Comparison of ENCODE assay signal across 20 cellular contexts in genomic region chr5:113201715-113202114, GRCh38.
A peak's percentile ranks its signal among the peaks of the same experiment; 100 is the strongest.
DNase-seq lines count a peak whose midpoint lies in the region; ATAC-seq, FAIRE-seq and TF ChIP-seq lines count a peak whose summit lies in the region.
"Had no signal": no experiment of that assay in that cellular context is flagged by ENCODE, and none has a peak within 500 bp of the region (broad histone marks: within the 10 kb centered on the region; RNA-seq: fewer than 3 reads in every experiment).

No MANE protein-coding gene starts in this region.

- CTCF ChIA-PET in endothelial cell of umbilical vein (lab: Charles Lee), result interaction anchor here (0.7 to 1.8 kb wide), 7 partner anchors 12 to 206 kb away, joined by 3 to 6 read pairs (median 3); no protein-coding TSS in a partner anchor

- peak overlapping the region; percentile 73 for H3K27ac Mint-ChIP-seq in nephron progenitor cell
- no peak overlapping the region for H3K27ac Mint-ChIP-seq in naive thymus-derived CD8-positive, alpha-beta T cell
- H3K27ac Mint-ChIP-seq: activated CD4-positive, alpha-beta T cell treated with anti-CD3 and anti-CD28 coated beads, Interleukin-2, amount 10 ng/mL, durations not matched to agents 24 days and 14 days; CD4-positive, alpha-beta memory T cell; stimulated activated naive CD8-positive, alpha-beta T cell treated with anti-CD3 and anti-CD28 coated beads, Interleukin-15, Interleukin-2, amounts not matched to agents 100 ng/mL and 50 ng/mL, for 24 hours had no signal

- no peak for TF ChIP-seq CTCF in endothelial cell of umbilical vein (IDR thresholded peaks at IDR 0.05; ENCODE audit: extremely low read depth in 1 of 2, insufficient read depth in 1 of 2, low read depth in 1 of 2, low read length in 2 of 2)
- TF ChIP-seq CTCF in nephron progenitor cell (IDR thresholded peaks at IDR 0.05), result no peak

- no peak for FAIRE-seq in endothelial cell of umbilical vein (lab: Jason Lieb, UNC)
- FAIRE-seq: RCC 7860 had no signal

- H3K4me1 ChIP-seq in HUES6 (ENCODE audit: control insufficient read depth, insufficient read depth, low read length) (peaks cover 63% of the 10 kb centered on the region), endothelial cell of umbilical vein (ENCODE audit: control insufficient read depth, extremely low read depth, insufficient read depth, low read length) (peaks cover 9% of the 10 kb centered on the region)

- no peak overlapping the region for H3K4me2 ChIP-seq in endothelial cell of umbilical vein (ENCODE audit: insufficient read depth, low read length)

- dilution Hi-C loops in endothelial cell of umbilical vein (cut with MboI; ENCODE audit: extremely low pct_ligation_motif_present, low sequenced_read_pairs), result no loop called here

- DNase-seq in GM03348 (ENCODE audit: low spot score) (peak; percentile 24), endothelial cell of umbilical vein (ENCODE audit: low read depth, low spot score) (peak; percentile 33), nephron progenitor cell (no peak), NCI-H226 (no peak)
- DNase-seq in naive thymus-derived CD8-positive, alpha-beta T cell, result no peak
- DNase-seq: activated CD4-positive, alpha-beta T cell treated with anti-CD3 and anti-CD28 coated beads, Interleukin-2, amount 10 ng/mL, durations not matched to agents 24 days and 14 days; activated naive CD4-positive, alpha-beta T cell treated with anti-CD3 and anti-CD28 coated beads, Interleukin-2, amount 50 U/mL, for 16 hours; amygdala; CD4-positive, alpha-beta memory T cell; central memory CD4-positive, alpha-beta T cell; head of caudate nucleus; Karpas-422; MV-4-11; NCI-H2171; NCI-H526; posterior cingulate gyrus had no signal

- H3K27me3 Mint-ChIP-seq in nephron progenitor cell (ENCODE audit: low read depth, poor library complexity), result no peaks in the 10 kb centered on the region
- H3K27me3 Mint-ChIP-seq in naive thymus-derived CD8-positive, alpha-beta T cell, result no peaks in the 10 kb centered on the region
- H3K27me3 Mint-ChIP-seq: CD4-positive, alpha-beta memory T cell; stimulated activated naive CD8-positive, alpha-beta T cell treated with anti-CD3 and anti-CD28 coated beads, Interleukin-15, Interleukin-2, amounts not matched to agents 100 ng/mL and 50 ng/mL, for 24 hours had no signal

- no peak for TF ChIP-seq POLR2A in endothelial cell of umbilical vein (IDR thresholded peaks at IDR 0.05; ENCODE audit: low read depth, low read length)

- no peaks in the 10 kb centered on the region for H3K9me3 Mint-ChIP-seq in nephron progenitor cell
- H3K9me3 Mint-ChIP-seq in naive thymus-derived CD8-positive, alpha-beta T cell, result no peaks in the 10 kb centered on the region
- H3K9me3 Mint-ChIP-seq: activated CD4-positive, alpha-beta T cell treated with anti-CD3 and anti-CD28 coated beads, Interleukin-2, amount 10 ng/mL, durations not matched to agents 24 days and 14 days; CD4-positive, alpha-beta memory T cell; stimulated activated naive CD8-positive, alpha-beta T cell treated with anti-CD3 and anti-CD28 coated beads, Interleukin-15, Interleukin-2, amounts not matched to agents 100 ng/mL and 50 ng/mL, for 24 hours had no signal

- H3K79me2 ChIP-seq in endothelial cell of umbilical vein (ENCODE audit: control insufficient read depth, insufficient read depth, low read length), result no peaks in the 10 kb centered on the region

- H4K20me1 ChIP-seq in endothelial cell of umbilical vein (replicated peaks; ENCODE audit: control insufficient read depth, extremely low read depth, insufficient read depth, low read length), result no peaks in the 10 kb centered on the region

- H3K4me3 ChIP-seq in HUES6 (ENCODE audit: low read depth, low read length) (peak overlapping the region; percentile 1; the same call in 1 of the 2 replicates), endothelial cell of umbilical vein (replicated peaks in 1 of 3; ENCODE audit: insufficient read depth in 1 of 3, low read depth in 1 of 3, low read length in 3 of 3) (no peak overlapping the region)

- intact Hi-C loops in endothelial cell of umbilical vein (cut with micrococcal nuclease), result no loop called here

- no peaks in the 10 kb centered on the region for H3K36me3 Mint-ChIP-seq in nephron progenitor cell (ENCODE audit: low read depth)
- H3K36me3 Mint-ChIP-seq in naive thymus-derived CD8-positive, alpha-beta T cell, result no peaks in the 10 kb centered on the region

- no peaks in the 10 kb centered on the region for H3K9me3 ChIP-seq in HUES6 (ENCODE audit: control insufficient read depth, insufficient read depth, low read depth, low read length)
- H3K9me3 ChIP-seq in endothelial cell of umbilical vein (replicated peaks; ENCODE audit: control insufficient read depth, insufficient read depth, low read length), result no peaks in the 10 kb centered on the region

- H3K27ac ChIP-seq in HUES6 (ENCODE audit: low read depth, low read length) (no peak overlapping the region), endothelial cell of umbilical vein (ENCODE audit: insufficient read depth, low read depth, low read length) (no peak overlapping the region)

- no peak for ATAC-seq in GM21360 (IDR thresholded peaks at IDR 0.05; ENCODE audit: unreplicated experiment)
- no peak for ATAC-seq in naive thymus-derived CD8-positive, alpha-beta T cell

- H3K27me3 ChIP-seq in HUES6 (ENCODE audit: control insufficient read depth, insufficient read depth, low read length), result no peaks in the 10 kb centered on the region
- no peaks in the 10 kb centered on the region for H3K27me3 ChIP-seq in endothelial cell of umbilical vein (ENCODE audit: control insufficient read depth in 2 of 2, insufficient read depth in 2 of 2, low read length in 2 of 2)

- POLR2A ChIA-PET in endothelial cell of umbilical vein (lab: Charles Lee), result no interaction called here
- POLR2A ChIA-PET in naive thymus-derived CD8-positive, alpha-beta T cell (lab: Charles Lee), result interaction anchor here (0.6 to 0.7 kb wide), 2 partner anchors 18 to 91 kb away, joined by 3 to 4 read pairs; no protein-coding TSS in a partner anchor

- peak overlapping the region; percentile 31 for H3K4me3 Mint-ChIP-seq in nephron progenitor cell
- no peak overlapping the region for H3K4me3 Mint-ChIP-seq in naive thymus-derived CD8-positive, alpha-beta T cell
- H3K4me3 Mint-ChIP-seq: activated CD4-positive, alpha-beta T cell treated with anti-CD3 and anti-CD28 coated beads, Interleukin-2, amount 10 ng/mL, durations not matched to agents 24 days and 14 days; CD4-positive, alpha-beta memory T cell; stimulated activated naive CD8-positive, alpha-beta T cell treated with anti-CD3 and anti-CD28 coated beads, Interleukin-15, Interleukin-2, amounts not matched to agents 100 ng/mL and 50 ng/mL, for 24 hours had no signal

- peak overlapping the region; percentile 9 for H3K9ac ChIP-seq in HUES6 (ENCODE audit: low read length)
- H3K9ac ChIP-seq in endothelial cell of umbilical vein (replicated peaks; ENCODE audit: extremely low read depth, insufficient read depth, low read length), result no peak overlapping the region

- H3K4me1 Mint-ChIP-seq in nephron progenitor cell, result peaks cover 99% of the 10 kb centered on the region
- peaks cover 0 to 30% (median 3%) of the 10 kb centered on the region in 4 donors for H3K4me1 Mint-ChIP-seq in naive thymus-derived CD8-positive, alpha-beta T cell
- H3K4me1 Mint-ChIP-seq: activated CD4-positive, alpha-beta T cell treated with anti-CD3 and anti-CD28 coated beads, Interleukin-2, amount 10 ng/mL, durations not matched to agents 24 days and 14 days had no signal

- H3K36me3 ChIP-seq in HUES6 (ENCODE audit: control insufficient read depth, insufficient read depth, low read length) (no peaks in the 10 kb centered on the region), endothelial cell of umbilical vein (ENCODE audit: control insufficient read depth in 2 of 2, extremely low read depth in 1 of 2, insufficient read depth in 2 of 2, low read length in 2 of 2) (no peaks in the 10 kb centered on the region)

- H3K9me1 ChIP-seq in endothelial cell of umbilical vein (replicated peaks; ENCODE audit: control insufficient read depth, extremely low read depth, insufficient read depth, low read length), result no peaks in the 10 kb centered on the region

- H2AFZ ChIP-seq in endothelial cell of umbilical vein (ENCODE audit: low read depth, low read length), result peak overlapping the region; percentile 11

- no TSS peak for BruUV-seq in endothelial cell of umbilical vein (replicated peaks; lab: Mats Ljungman, UMichigan)

TF ChIP-seq in endothelial cell of umbilical vein, 7 proteins besides CTCF, POLR2A, EP300 and RAD21:
- TF ChIP-seq MYC (IDR thresholded peaks at IDR 0.05; ENCODE audit: low read depth, low read length) (no peak), FOS (IDR thresholded peaks at IDR 0.05; ENCODE audit: borderline replicate concordance, insufficient read depth, low read length) (no peak), JUN (IDR thresholded peaks at IDR 0.05; ENCODE audit: borderline replicate concordance, insufficient read depth, insufficient read length, low read depth) (no peak), MAX (IDR thresholded peaks at IDR 0.05; ENCODE audit: insufficient read depth, insufficient read length) (no peak), GATA2 (IDR thresholded peaks at IDR 0.05; ENCODE audit: insufficient read depth, insufficient read length, low read depth, low read length) (no peak), POLR2AphosphoS5 (IDR thresholded peaks at IDR 0.05; ENCODE audit: insufficient read depth, low read depth, low read length) (no peak), EZH2 (IDR thresholded peaks at IDR 0.05; ENCODE audit: borderline replicate concordance, low read depth, low read length, severe bottlenecking) (no peak)

Comparison
In these comparisons a context has a peak if more than half of its experiments do, and no peak if none do; other contexts are left out.
1. DNase-seq: peak in GM03348 (single experiment) and endothelial cell of umbilical vein (single experiment); none in nephron progenitor cell (single experiment), NCI-H226 (single experiment) and naive thymus-derived CD8-positive, alpha-beta T cell (0 of 10).